1 cellular context compared by ENCODE assay signal in genomic region chrX:52217494-52218160, GRCh38.
TF ChIP-seq lines count a peak whose summit lies in the region.

No MANE protein-coding gene starts in this region.

TF ChIP-seq in WTC11, 78 proteins besides CTCF, POLR2A, EP300 and RAD21 (continued from another document):
- TF ChIP-seq CDX4 (CRISPR knock-in tag; IDR thresholded peaks at IDR 0.05; ENCODE audit: borderline replicate concordance) (no peak), SMAD3 (CRISPR knock-in tag; IDR thresholded peaks at IDR 0.05; ENCODE audit: borderline replicate concordance) (no peak)
